Comparison of ENCODE assay signal across 27 cellular contexts in genomic region chr19:32029235-32029634, GRCh38.
"Had no signal": no experiment of that assay in that cellular context is flagged by ENCODE, and none has a peak within 500 bp of the region (broad histone marks: within the 10 kb centered on the region; RNA-seq: fewer than 3 reads in every experiment).

No MANE protein-coding gene starts in this region.

- H3K9me3 ChIP-seq: ovary, psoas muscle, right lobe of liver, sigmoid colon, stomach, thoracic aorta, thyroid gland, tibial nerve, upper lobe of left lung, vagina had no signal

- H3K27ac ChIP-seq: neural progenitor cell, ovary, parathyroid adenoma, psoas muscle, right lobe of liver, sigmoid colon, stomach, thoracic aorta, thyroid gland, tibial nerve, upper lobe of left lung, vagina had no signal

- H3K36me3 Mint-ChIP-seq: natural killer cell treated with Interleukin-12 subunit alpha and Interleukin-12 subunit beta and Interleukin-15 and Interleukin-18, amount 100 ng/mL, for 72 hours; neural progenitor cell; stimulated activated effector memory CD8-positive, alpha-beta T cell treated with anti-CD3 and anti-CD28 coated beads, Interleukin-12 subunit alpha, Interleukin-12 subunit beta, amount 100 ng/mL, for 72 hours; stimulated activated naive B cell treated with anti-CD40 and anti-IgM and Interleukin-4, amounts not matched to agents 10 μg/mL and 1 μg/mL and 100 μg/mL, for 72 hours had no signal

- H3K36me3 ChIP-seq: neural progenitor cell, ovary, right lobe of liver, sigmoid colon, stomach, thoracic aorta, thyroid gland, tibial nerve, upper lobe of left lung, vagina had no signal

- H3K9ac ChIP-seq: neural progenitor cell, parathyroid adenoma had no signal

- H3K4me3 Mint-ChIP-seq: natural killer cell treated with Interleukin-12 subunit alpha and Interleukin-12 subunit beta and Interleukin-15 and Interleukin-18, amount 100 ng/mL, for 72 hours; neural progenitor cell; stimulated activated effector memory CD8-positive, alpha-beta T cell treated with anti-CD3 and anti-CD28 coated beads, Interleukin-12 subunit alpha, Interleukin-12 subunit beta, amount 100 ng/mL, for 72 hours; stimulated activated naive B cell treated with anti-CD40 and anti-IgM and Interleukin-4, amounts not matched to agents 10 μg/mL and 1 μg/mL and 100 μg/mL, for 72 hours; stimulated activated naive CD8-positive, alpha-beta T cell treated with anti-CD3 and anti-CD28 coated beads, Interleukin-15, Interleukin-2, amounts not matched to agents 100 ng/mL and 50 ng/mL, for 24 hours had no signal

- H3K79me2 ChIP-seq: parathyroid adenoma had no signal

- H3K4me1 Mint-ChIP-seq: neural progenitor cell; stimulated activated effector memory CD8-positive, alpha-beta T cell treated with anti-CD3 and anti-CD28 coated beads, Interleukin-12 subunit alpha, Interleukin-12 subunit beta, amount 100 ng/mL, for 72 hours; stimulated activated naive B cell treated with anti-CD40 and anti-IgM and Interleukin-4, amounts not matched to agents 10 μg/mL and 1 μg/mL and 100 μg/mL, for 72 hours had no signal

- H3K4me2 ChIP-seq: neural progenitor cell had no signal

- ATAC-seq: natural killer cell treated with Interleukin-12 subunit alpha and Interleukin-12 subunit beta and Interleukin-15 and Interleukin-18, amount 100 ng/mL, for 72 hours; psoas muscle; right cardiac atrium; right lobe of liver; stimulated activated effector memory CD8-positive, alpha-beta T cell treated with anti-CD3 and anti-CD28 coated beads, Interleukin-12 subunit alpha, Interleukin-12 subunit beta, amount 100 ng/mL, for 72 hours; stimulated activated naive B cell treated with anti-CD40 and anti-IgM and Interleukin-4, amounts not matched to agents 10 μg/mL and 1 μg/mL and 100 μg/mL, for 72 hours had no signal

- H2AFZ ChIP-seq: neural progenitor cell, parathyroid adenoma had no signal

- H3K9me3 Mint-ChIP-seq: natural killer cell treated with Interleukin-12 subunit alpha and Interleukin-12 subunit beta and Interleukin-15 and Interleukin-18, amount 100 ng/mL, for 72 hours; neural progenitor cell had no signal

- H3K27me3 ChIP-seq: neural progenitor cell, ovary, right lobe of liver, sigmoid colon, thyroid gland, tibial nerve, upper lobe of left lung, vagina had no signal

- H3K27ac Mint-ChIP-seq: natural killer cell treated with Interleukin-12 subunit alpha and Interleukin-12 subunit beta and Interleukin-15 and Interleukin-18, amount 100 ng/mL, for 72 hours; neural progenitor cell; progenitor cell of endocrine pancreas; stimulated activated effector memory CD8-positive, alpha-beta T cell treated with anti-CD3 and anti-CD28 coated beads, Interleukin-12 subunit alpha, Interleukin-12 subunit beta, amount 100 ng/mL, for 72 hours; stimulated activated naive B cell treated with anti-CD40 and anti-IgM and Interleukin-4, amounts not matched to agents 10 μg/mL and 1 μg/mL and 100 μg/mL, for 72 hours; stimulated activated naive CD8-positive, alpha-beta T cell treated with anti-CD3 and anti-CD28 coated beads, Interleukin-15, Interleukin-2, amounts not matched to agents 100 ng/mL and 50 ng/mL, for 24 hours had no signal

- H3K4me1 ChIP-seq: neural progenitor cell, parathyroid adenoma, psoas muscle, right lobe of liver, sigmoid colon, stomach, thyroid gland, tibial nerve, upper lobe of left lung, vagina had no signal

- H3K27me3 Mint-ChIP-seq: stimulated activated naive B cell treated with anti-CD40 and anti-IgM and Interleukin-4, amounts not matched to agents 10 μg/mL and 1 μg/mL and 100 μg/mL, for 72 hours had no signal

- H3K4me3 ChIP-seq: neural progenitor cell, ovary, psoas muscle, right lobe of liver, sigmoid colon, stomach, thoracic aorta, thyroid gland, tibial nerve, upper lobe of left lung, vagina had no signal

- DNase-seq: occipital lobe; ovary; posterior cingulate gyrus; psoas muscle; right cardiac atrium; right lobe of liver; sigmoid colon; small intestine; stimulated activated CD4-positive, alpha-beta T cell treated with anti-CD3 and anti-CD28 coated beads, Interleukin-15, amount 100 ng/mL, for 24 hours; stimulated activated CD4-positive, alpha-beta T cell treated with anti-CD3 and anti-CD28 coated beads, Interleukin-2, amount 100 ng/mL, for 24 hours; stimulated activated CD4-positive, alpha-beta T cell treated with anti-CD3 and anti-CD28 coated beads, Interleukin-2, amount 100 ng/mL, for 48 hours; stimulated activated CD4-positive, alpha-beta T cell treated with anti-CD3 and anti-CD28 coated beads, Interleukin-4, amount 100 ng/mL, for 24 hours; stimulated activated naive B cell treated with anti-CD40 and anti-IgM and Interleukin-4, amounts not matched to agents 10 μg/mL and 1 μg/mL and 100 μg/mL, for 72 hours; stimulated activated naive CD4-positive, alpha-beta T cell treated with Interleukin-2 at 50 U/mL for 16 hours; stomach; thyroid gland; trophoblast cell; upper lobe of left lung had no signal
